In the genomic region with DNA sequence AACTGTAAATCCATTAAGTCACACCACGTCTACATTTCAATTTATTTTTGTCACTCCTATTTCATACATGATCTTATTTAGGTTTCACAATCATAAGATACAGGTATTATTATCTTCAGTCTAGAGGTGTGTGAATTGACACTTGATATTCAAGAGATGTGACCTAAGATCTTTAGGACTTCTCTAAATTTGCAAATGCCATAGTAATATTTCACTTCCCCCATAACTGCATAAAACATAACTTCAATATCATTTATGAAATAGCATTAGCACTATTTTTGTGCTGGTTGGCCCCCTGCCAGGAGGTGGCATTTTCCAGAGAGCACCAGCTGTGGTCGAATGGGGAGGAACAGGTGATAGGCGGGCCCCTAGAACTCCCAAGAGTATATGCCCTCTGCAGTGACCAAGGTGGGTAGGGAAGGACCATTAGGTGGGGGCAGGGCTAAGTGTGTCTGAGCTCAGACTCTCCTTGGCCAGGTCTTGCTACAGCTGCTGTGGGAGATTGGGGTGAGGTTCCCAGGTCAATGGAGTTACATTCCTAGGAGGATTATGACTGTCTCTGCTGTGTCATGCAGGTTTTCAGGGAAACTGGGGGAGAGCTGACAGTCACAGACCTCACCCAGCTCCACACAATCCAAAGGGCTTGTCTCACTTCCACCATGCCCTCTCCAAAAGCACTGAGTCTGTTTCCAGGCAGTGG, we compare ENCODE assay signal across 21 cellular contexts. TPM values are rescaled to one million over a fixed set of nuclear protein-coding genes. Genes with fewer than 3 reads are reported as not detected.
A peak's percentile ranks its signal among the peaks of the same experiment; 100 is the strongest.
DNase-seq lines count a peak whose midpoint lies in the region; ATAC-seq and TF ChIP-seq lines count a peak whose summit lies in the region.
"Had no signal": no experiment of that assay in that cellular context is flagged by ENCODE, and none has a peak within 500 bp of the region (broad histone marks: within the 10 kb centered on the region; RNA-seq: fewer than 3 reads in every experiment).

No MANE protein-coding gene starts in this region.

- H3K9me3 ChIP-seq in breast epithelium = no peaks in the 10 kb centered on the region
- no peaks in the 10 kb centered on the region for H3K9me3 ChIP-seq in Peyer's patch
- H3K9me3 ChIP-seq: A549, prostate gland, testis had no signal

- peaks cover 60% of the 10 kb centered on the region for H3K4me1 Mint-ChIP-seq in MCF 10A (ENCODE audit: insufficient read depth, unreplicated experiment)
- H3K4me1 Mint-ChIP-seq in stimulated activated memory B cell treated with anti-CD40 and anti-IgM and Interleukin-4, amounts not matched to agents 10 μg/mL and 1 μg/mL and 100 μg/mL, for 72 hours = peaks cover 20% of the 10 kb centered on the region
- H3K4me1 Mint-ChIP-seq: activated CD4-positive, alpha-beta T cell treated with anti-CD3 and anti-CD28 coated beads, Interleukin-2, amount 10 ng/mL, durations not matched to agents 24 days and 14 days had no signal

- peaks cover 46% of the 10 kb centered on the region for H3K36me3 Mint-ChIP-seq in MCF 10A (ENCODE audit: insufficient read depth, unreplicated experiment)
- H3K36me3 Mint-ChIP-seq in stimulated activated memory B cell treated with anti-CD40 and anti-IgM and Interleukin-4, amounts not matched to agents 10 μg/mL and 1 μg/mL and 100 μg/mL, for 72 hours = no peaks in the 10 kb centered on the region
- H3K36me3 Mint-ChIP-seq: natural killer cell treated with Interleukin-12 subunit alpha and Interleukin-12 subunit beta and Interleukin-15 and Interleukin-18, amount 100 ng/mL, for 72 hours had no signal

- TF ChIP-seq POLR2A in breast epithelium (IDR thresholded peaks at IDR 0.05) (no peak), Peyer's patch (IDR thresholded peaks at IDR 0.05) (no peak)

- H3K27ac ChIP-seq in breast epithelium (no peak overlapping the region), RWPE1 (peak overlapping the region; percentile 64), foreskin keratinocyte (no peak overlapping the region), Peyer's patch (no peak overlapping the region)
- H3K27ac ChIP-seq: A549, prostate gland, testis had no signal

- no peaks in the 10 kb centered on the region for H3K27me3 Mint-ChIP-seq in MCF 10A (ENCODE audit: insufficient read depth, unreplicated experiment)
- H3K27me3 Mint-ChIP-seq in stimulated activated memory B cell treated with anti-CD40 and anti-IgM and Interleukin-4, amounts not matched to agents 10 μg/mL and 1 μg/mL and 100 μg/mL, for 72 hours = peaks cover 19% of the 10 kb centered on the region

- intact Hi-C loops in MCF 10A (cut with micrococcal nuclease) = loop anchor here (2.0 kb wide), 1 partner anchor 49 kb away; a partner anchor contains a TSS
- intact Hi-C loops in breast epithelium (cut with DNase I; ENCODE audit: low total_unique reads) = loop anchor here (5.0 kb wide), 1 partner anchor 1963 kb away; no protein-coding TSS in a partner anchor

- DNase-seq in MCF 10A (ENCODE audit: unreplicated experiment) (peak; percentile 65), breast epithelium (ENCODE audit: low spot score in 2 of 2) (no peak), RWPE1 (ENCODE audit: low spot score) (peak; percentile 25), foreskin keratinocyte (peak; percentile 56 to 87), Peyer's patch (no peak), GOT3 (lab: John Stamatoyannopoulos, UW) (no peak)
- DNase-seq in stimulated activated CD4-positive, alpha-beta T cell treated with anti-CD3 and anti-CD28 coated beads, Interleukin-4, amount 100 ng/mL, for 1 hour = no peak
- DNase-seq: activated CD4-positive, alpha-beta T cell treated with anti-CD3 and anti-CD28 coated beads, Interleukin-2, amount 10 ng/mL, durations not matched to agents 24 days and 14 days; C1 segment of cervical spinal cord; cortex of kidney; HFFc6; NCI-H1092 treated with DMSO at 0.1 percent for 48 hours; NCI-H748 treated with DMSO at 0.1 percent for 48 hours; stimulated activated CD4-positive, alpha-beta T cell treated with anti-CD3 and anti-CD28 coated beads, Interleukin-12 subunit alpha, Interleukin-12 subunit beta, amount 100 ng/mL, for 4 hours had no signal

- no TSS peak for BruUV-seq in MCF 10A (replicated peaks; lab: Mats Ljungman, UMichigan)

- H3K36me3 ChIP-seq in breast epithelium (no peaks in the 10 kb centered on the region), Peyer's patch (no peaks in the 10 kb centered on the region)
- H3K36me3 ChIP-seq: prostate gland had no signal

- H3K4me1 ChIP-seq in breast epithelium (no peaks in the 10 kb centered on the region), foreskin keratinocyte (no peaks in the 10 kb centered on the region), Peyer's patch (peaks cover 0 to 11% (median 0%) of the 10 kb centered on the region in 4 donors)
- H3K4me1 ChIP-seq: A549, prostate gland, testis had no signal

- TF ChIP-seq CTCF in MCF 10A (IDR thresholded peaks at IDR 0.05; ENCODE audit: unreplicated experiment) (no peak), breast epithelium (IDR thresholded peaks at IDR 0.05) (no peak), RWPE1 (conservative IDR thresholded peaks at IDR 0.05; ENCODE audit: low read depth) (no peak), foreskin keratinocyte (conservative IDR thresholded peaks at IDR 0.05) (no peak), Peyer's patch (IDR thresholded peaks at IDR 0.05) (no peak)

- CTCF ChIA-PET in MCF 10A (lab: Yijun Ruan, JAX) = no interaction called here
- CTCF ChIA-PET in RWPE1 (lab: Yijun Ruan, JAX) = no interaction called here

- no peaks in the 10 kb centered on the region for H3K27me3 ChIP-seq in breast epithelium
- no peaks in the 10 kb centered on the region for H3K27me3 ChIP-seq in foreskin keratinocyte
- H3K27me3 ChIP-seq in Peyer's patch = no peaks in the 10 kb centered on the region
- H3K27me3 ChIP-seq: testis had no signal

- peak; percentile 90 for ATAC-seq in foreskin keratinocyte
- ATAC-seq in stimulated activated memory B cell treated with anti-CD40 and anti-IgM and Interleukin-4, amounts not matched to agents 10 μg/mL and 1 μg/mL and 100 μg/mL, for 72 hours = peak; percentile 26
- ATAC-seq: A549; GM12878; natural killer cell treated with Interleukin-12 subunit alpha and Interleukin-12 subunit beta and Interleukin-15 and Interleukin-18, amount 100 ng/mL, for 72 hours had no signal

- POLR2A ChIA-PET in MCF 10A (lab: Yijun Ruan, JAX) (interaction anchor here (1.1 kb wide), 1 partner anchor 49 kb away, joined by 5 read pairs; a partner anchor contains a TSS), RWPE1 (lab: Yijun Ruan, JAX; ENCODE audit: low non-redundant PET) (no interaction called here)

- H3K9me3 Mint-ChIP-seq in MCF 10A (ENCODE audit: unreplicated experiment) = peaks cover 13% of the 10 kb centered on the region
- H3K9me3 Mint-ChIP-seq in stimulated activated memory B cell treated with anti-CD40 and anti-IgM and Interleukin-4, amounts not matched to agents 10 μg/mL and 1 μg/mL and 100 μg/mL, for 72 hours = no peaks in the 10 kb centered on the region
- H3K9me3 Mint-ChIP-seq: activated CD4-positive, alpha-beta T cell treated with anti-CD3 and anti-CD28 coated beads, Interleukin-2, amount 10 ng/mL, durations not matched to agents 24 days and 14 days; activated T-helper 2 cell treated with anti-CD3 and anti-CD28 coated beads, Interferon-gamma antibody, Interleukin-2, Interleukin-4, amounts not matched to agents 10 μg/mL and 5 μg/mL and 100 μg/mL, durations not matched to agents 14 hours and 24 hours and 36 hours; HFFc6; natural killer cell treated with Interleukin-12 subunit alpha and Interleukin-12 subunit beta and Interleukin-15 and Interleukin-18, amount 100 ng/mL, for 72 hours had no signal

- H3K27ac Mint-ChIP-seq in MCF 10A (ENCODE audit: low read depth, unreplicated experiment) = peak overlapping the region; percentile 82
- no peak overlapping the region for H3K27ac Mint-ChIP-seq in stimulated activated memory B cell treated with anti-CD40 and anti-IgM and Interleukin-4, amounts not matched to agents 10 μg/mL and 1 μg/mL and 100 μg/mL, for 72 hours
- H3K27ac Mint-ChIP-seq: activated CD4-positive, alpha-beta T cell treated with anti-CD3 and anti-CD28 coated beads, Interleukin-2, amount 10 ng/mL, durations not matched to agents 24 days and 14 days; activated T-helper 2 cell treated with anti-CD3 and anti-CD28 coated beads, Interferon-gamma antibody, Interleukin-2, Interleukin-4, amounts not matched to agents 10 μg/mL and 5 μg/mL and 100 μg/mL, durations not matched to agents 14 hours and 24 hours and 36 hours; HFFc6; natural killer cell treated with Interleukin-12 subunit alpha and Interleukin-12 subunit beta and Interleukin-15 and Interleukin-18, amount 100 ng/mL, for 72 hours had no signal

- H3K4me3 ChIP-seq in breast epithelium (no peak overlapping the region), Peyer's patch (no peak overlapping the region)
- H3K4me3 ChIP-seq: A549, GM12878, prostate gland, testis had no signal

- H3K4me3 Mint-ChIP-seq in MCF 10A (ENCODE audit: unreplicated experiment) = no peak overlapping the region
- H3K4me3 Mint-ChIP-seq in stimulated activated memory B cell treated with anti-CD40 and anti-IgM and Interleukin-4, amounts not matched to agents 10 μg/mL and 1 μg/mL and 100 μg/mL, for 72 hours = no peak overlapping the region
- H3K4me3 Mint-ChIP-seq: activated CD4-positive, alpha-beta T cell treated with anti-CD3 and anti-CD28 coated beads, Interleukin-2, amount 10 ng/mL, durations not matched to agents 24 days and 14 days; HFFc6; natural killer cell treated with Interleukin-12 subunit alpha and Interleukin-12 subunit beta and Interleukin-15 and Interleukin-18, amount 100 ng/mL, for 72 hours had no signal

RNA-seq across cellular contexts. Expression of a gene that starts 49.2 kb away (rescaled TPM):
- total RNA-seq in MCF 10A (2022) (63.6 and 74.6 TPM in 2 replicates), breast epithelium (10 to 100 TPM; 23.9 to 80.2 (median 46.1) TPM), foreskin keratinocyte (72.4 and 83.7 TPM in 2 replicates), Peyer's patch (10 to 100 TPM; 13.7 to 24.8 (median 18.9) TPM)
- 48.8 and 56.2 TPM in 2 replicates for polyA plus RNA-seq in foreskin keratinocyte

Comparison
In these comparisons a context has a peak if more than half of its experiments do, and no peak if none do; other contexts are left out.
1. DNase-seq: peak in MCF 10A (single experiment), RWPE1 (single experiment) and foreskin keratinocyte (2 of 2); none in breast epithelium (0 of 2), Peyer's patch (0 of 3), GOT3 (single experiment) and stimulated activated CD4-positive, alpha-beta T cell treated with anti-CD3 and anti-CD28 coated beads, Interleukin-4, amount 100 ng/mL, for 1 hour (single experiment).